Comparison of ENCODE assay signal across 16 cellular contexts in genomic region chr11:85109141-85109540, GRCh38.
DNase-seq lines count a peak whose midpoint lies in the region; ATAC-seq, FAIRE-seq and TF ChIP-seq lines count a peak whose summit lies in the region.
"Had no signal": no experiment of that assay in that cellular context is flagged by ENCODE, and none has a peak within 500 bp of the region (broad histone marks: within the 10 kb centered on the region; RNA-seq: fewer than 3 reads in every experiment).

No MANE protein-coding gene starts in this region.

- H3K27ac ChIP-seq in transverse colon, result no peak overlapping the region
- H3K27ac ChIP-seq: vagina had no signal

- WGBS in transverse colon (ENCODE audit: low coverage in 1 of 2), 2 donors, result 81% methylated on average over 3 to 4 of the region's 4 CpGs

- peak; percentile 86 for FAIRE-seq in GM12892 (lab: Jason Lieb, UNC)
- FAIRE-seq: kidney had no signal

- no peak for DNase-seq in GM12892 (ENCODE audit: insufficient read length)
- no peak for DNase-seq in epidermal melanocyte (ENCODE audit: insufficient read length, low spot score)
- no peak for DNase-seq in T-helper 1 cell
- no peak for DNase-seq in NCI-H2107 (lab: John Stamatoyannopoulos, UW)
- DNase-seq in transverse colon, result no peak
- DNase-seq: cerebellar nuclear complex; kidney; NCI-H510A; SIG-M5; stimulated activated CD8-positive, alpha-beta memory T cell treated with anti-CD3 and anti-CD28 coated beads, Interleukin-4, amount 100 ng/mL, for 48 hours had no signal

- intact Hi-C loops in transverse colon (cut with DNase I; ENCODE audit: low total_unique reads), result no loop called here

- no peak for TF ChIP-seq CTCF in transverse colon (IDR thresholded peaks at IDR 0.05)

- H3K27me3 ChIP-seq in transverse colon, result no peaks in the 10 kb centered on the region
- H3K27me3 ChIP-seq: vagina had no signal

- H3K4me1 ChIP-seq in transverse colon, result no peaks in the 10 kb centered on the region
- H3K4me1 ChIP-seq: vagina had no signal

- no peaks in the 10 kb centered on the region for H3K9me3 ChIP-seq in transverse colon
- H3K9me3 ChIP-seq: vagina had no signal

- ATAC-seq in GM19455 (IDR thresholded peaks at IDR 0.05; ENCODE audit: unreplicated experiment), result peak; percentile 71
- peak; percentile 70 for ATAC-seq in HG02840 (IDR thresholded peaks at IDR 0.05; ENCODE audit: low FRiP score, unreplicated experiment)
- ATAC-seq in HG03457 (IDR thresholded peaks at IDR 0.05; ENCODE audit: unreplicated experiment), result peak; percentile 58
- ATAC-seq: HCT116 had no signal

- in situ Hi-C loops in transverse colon (cut with MboI; ENCODE audit: low pct_ligation_motif_present in 1 of 4, low pct_unique_long_range_greater_than_20kb in 1 of 4, low sequenced_read_pairs in 3 of 4), result no loop called here

- no peak for TF ChIP-seq EP300 in transverse colon (IDR thresholded peaks at IDR 0.05; ENCODE audit: low read depth)

- no peaks in the 10 kb centered on the region for H3K36me3 ChIP-seq in transverse colon
- H3K36me3 ChIP-seq: vagina had no signal

- H3K4me3 ChIP-seq in transverse colon, result no peak overlapping the region
- H3K4me3 ChIP-seq: smooth muscle cell, vagina had no signal

- TF ChIP-seq POLR2A in GM12892 (IDR thresholded peaks at IDR 0.05; ENCODE audit: low read depth, low read length) (no peak), transverse colon (IDR thresholded peaks at IDR 0.05) (no peak)
